In the genomic region with DNA sequence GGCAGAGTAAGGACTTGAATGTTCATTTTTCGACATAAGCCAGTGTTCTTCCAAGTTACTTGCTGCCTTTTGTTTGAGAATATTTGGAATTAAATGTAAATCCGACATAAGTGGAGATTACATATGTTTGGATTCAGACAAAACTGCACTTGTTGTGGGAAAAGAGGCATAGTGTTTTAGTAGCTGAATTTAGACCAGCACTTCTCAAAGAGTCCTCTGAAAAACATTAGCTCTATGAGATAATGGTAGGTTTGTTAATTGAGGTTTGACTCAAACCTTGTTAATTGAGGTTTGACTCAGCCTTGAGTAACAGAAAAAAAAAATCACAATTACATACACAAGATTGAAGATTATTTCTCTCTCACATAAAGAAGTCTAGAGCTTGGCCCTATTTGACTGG, we compare ENCODE assay signal across 20 cellular contexts.
"Had no signal": no experiment of that assay in that cellular context is flagged by ENCODE, and none has a peak within 500 bp of the region (broad histone marks: within the 10 kb centered on the region; RNA-seq: fewer than 3 reads in every experiment).

No MANE protein-coding gene starts in this region.

- ATAC-seq: natural killer cell; psoas muscle; right cardiac atrium; right lobe of liver; stimulated activated effector memory CD8-positive, alpha-beta T cell treated with anti-CD3 and anti-CD28 coated beads, Interleukin-12 subunit alpha, Interleukin-12 subunit beta, amount 100 ng/mL, for 72 hours; stimulated activated naive B cell treated with anti-CD40 and anti-IgM and Interleukin-4, amounts not matched to agents 10 μg/mL and 1 μg/mL and 100 μg/mL, for 72 hours had no signal

- DNase-seq: natural killer cell; occipital lobe; ovary; posterior cingulate gyrus; psoas muscle; right cardiac atrium; right lobe of liver; sigmoid colon; small intestine; stimulated activated CD4-positive, alpha-beta T cell treated with anti-CD3 and anti-CD28 coated beads, Interleukin-15, amount 100 ng/mL, for 24 hours; stimulated activated CD4-positive, alpha-beta T cell treated with anti-CD3 and anti-CD28 coated beads, Interleukin-2, amount 100 ng/mL, for 24 hours; stimulated activated CD4-positive, alpha-beta T cell treated with anti-CD3 and anti-CD28 coated beads, Interleukin-2, amount 100 ng/mL, for 48 hours; stimulated activated CD4-positive, alpha-beta T cell treated with anti-CD3 and anti-CD28 coated beads, Interleukin-4, amount 100 ng/mL, for 24 hours; stimulated activated naive B cell treated with anti-CD40 and anti-IgM and Interleukin-4, amounts not matched to agents 10 μg/mL and 1 μg/mL and 100 μg/mL, for 72 hours; stimulated activated naive CD4-positive, alpha-beta T cell treated with Interleukin-2 at 50 U/mL for 16 hours; stomach; thyroid gland; trophoblast cell; upper lobe of left lung had no signal
